ENCODE assay signal across 12 cellular contexts in genomic region chr14:69626132-69626500, GRCh38. TPM values are rescaled to one million over a fixed set of nuclear protein-coding genes. Genes with fewer than 3 reads are reported as not detected.
DNase-seq lines count a peak whose midpoint lies in the region; ATAC-seq and TF ChIP-seq lines count a peak whose summit lies in the region.
"Had no signal": no experiment of that assay in that cellular context is flagged by ENCODE, and none has a peak within 500 bp of the region (broad histone marks: within the 10 kb centered on the region; RNA-seq: fewer than 3 reads in every experiment).

No MANE protein-coding gene starts in this region.

- H3K4me1 ChIP-seq in thymus (ENCODE audit: control insufficient read depth, insufficient read depth, low read length) (peaks cover 24% of the 10 kb centered on the region), SJCRH30 (peaks cover 13% of the 10 kb centered on the region), neural progenitor cell (peaks cover 28% of the 10 kb centered on the region)

- peaks cover 90% of the 10 kb centered on the region for H3K4me1 Mint-ChIP-seq in activated naive CD4-positive, alpha-beta T cell treated with anti-CD3 and anti-CD28 coated beads, Interleukin-2, amount 10 ng/mL, durations not matched to agents 7 days and 5 days
- H3K4me1 Mint-ChIP-seq in activated B cell treated with CpG ODN at 0.5 μM for 24 hours (peaks cover 93% of the 10 kb centered on the region), neural progenitor cell (peaks cover 21% of the 10 kb centered on the region)

- ATAC-seq in activated B cell treated with CpG ODN at 0.5 μM for 24 hours (ENCODE audit: low read depth), result no peak
- no peak for ATAC-seq in GM21390 (IDR thresholded peaks at IDR 0.05; ENCODE audit: unreplicated experiment)

- intact Hi-C loops in activated B cell treated with CpG ODN at 0.5 μM for 24 hours (cut with micrococcal nuclease), result no loop called here

- H3K9ac ChIP-seq in neural progenitor cell, result no peak overlapping the region

- H3K4me3 ChIP-seq in thymus (ENCODE audit: low read length), result no peak overlapping the region
- H3K4me3 ChIP-seq in SJCRH30, result no peak overlapping the region
- H3K4me3 ChIP-seq in neural progenitor cell, result no peak overlapping the region

- POLR2A ChIA-PET in activated B cell treated with CpG ODN at 0.5 μM for 24 hours (lab: Charles Lee), result interaction anchor here (1.0 to 2.1 kb wide), 3 partner anchors 9 to 140 kb away, joined by 4 to 17 read pairs (median 9); partner anchors contain the start of gene SRSF5

- H3K27me3 ChIP-seq in thymus (ENCODE audit: control insufficient read depth, insufficient read depth) (no peaks in the 10 kb centered on the region), SJCRH30 (no peaks in the 10 kb centered on the region), neural progenitor cell (no peaks in the 10 kb centered on the region)

- peaks cover 30% of the 10 kb centered on the region for H4K20me1 ChIP-seq in neural progenitor cell (ENCODE audit: low read depth)

- H3K36me3 Mint-ChIP-seq in activated naive CD4-positive, alpha-beta T cell treated with anti-CD3 and anti-CD28 coated beads, Interleukin-2, amount 10 ng/mL, durations not matched to agents 7 days and 5 days, result peaks cover 12% of the 10 kb centered on the region
- peaks cover 8% of the 10 kb centered on the region for H3K36me3 Mint-ChIP-seq in activated B cell treated with CpG ODN at 0.5 μM for 24 hours (ENCODE audit: low read depth)
- no peaks in the 10 kb centered on the region for H3K36me3 Mint-ChIP-seq in neural progenitor cell

- no peak for TF ChIP-seq POLR2A in erythroblast (IDR thresholded peaks at IDR 0.05; ENCODE audit: low read length)

- H3K36me3 ChIP-seq in thymus (ENCODE audit: control insufficient read depth, insufficient read depth), result no peaks in the 10 kb centered on the region
- H3K36me3 ChIP-seq in SJCRH30, result no peaks in the 10 kb centered on the region
- H3K36me3 ChIP-seq in neural progenitor cell, result no peaks in the 10 kb centered on the region

- H3K4me3 Mint-ChIP-seq in activated naive CD4-positive, alpha-beta T cell treated with anti-CD3 and anti-CD28 coated beads, Interleukin-2, amount 10 ng/mL, durations not matched to agents 7 days and 5 days, result peak overlapping the region; percentile 56
- H3K4me3 Mint-ChIP-seq in activated B cell treated with CpG ODN at 0.5 μM for 24 hours (peak overlapping the region; percentile 74), neural progenitor cell (no peak overlapping the region)

- CTCF ChIA-PET in activated naive CD4-positive, alpha-beta T cell treated with anti-CD3 and anti-CD28 coated beads, Interleukin-2, amount 10 ng/mL, durations not matched to agents 7 days and 5 days (lab: Charles Lee), result interaction anchor here (0.6 kb wide), 1 partner anchor 15 kb away, joined by 3 read pairs; the partner anchor contains the start of gene SUSD6
- CTCF ChIA-PET in activated B cell treated with CpG ODN at 0.5 μM for 24 hours (lab: Charles Lee), result interaction anchor here (1.3 kb wide), 1 partner anchor 19 kb away, joined by 4 read pairs; no protein-coding TSS in a partner anchor

- no peak overlapping the region for H3K4me2 ChIP-seq in neural progenitor cell

- peaks cover 4% of the 10 kb centered on the region for H3F3A ChIP-seq in neural progenitor cell (ENCODE audit: low read depth)

- no peak for DNase-seq in activated naive CD4-positive, alpha-beta T cell treated with anti-CD3 and anti-CD28 coated beads, Interleukin-2, amount 10 ng/mL, durations not matched to agents 7 days and 5 days
- no peak for DNase-seq in activated naive CD4-positive, alpha-beta T cell (lab: John Stamatoyannopoulos, UW)
- DNase-seq in activated B cell treated with CpG ODN at 0.5 μM for 24 hours (no peak), erythroblast (lab: John Stamatoyannopoulos, UW) (peak; percentile 65 to 80), SJCRH30 (no peak), neural progenitor cell (ENCODE audit: low spot score) (no peak)
- DNase-seq: activated CD4-positive, alpha-beta T cell treated with anti-CD3 and anti-CD28 coated beads, Interleukin-2, amount 50 U/mL, for 1 hour; NCI-H187; NCI-H774; stimulated activated CD4-positive, alpha-beta T cell treated with anti-CD3 and anti-CD28 coated beads, Interleukin-15, amount 100 ng/mL, for 24 hours had no signal

- WGBS in thymus, result 74% methylated on average over 5 of the region's 5 CpGs

- no peak for TF ChIP-seq CTCF in activated B cell treated with CpG ODN at 0.5 μM for 24 hours (IDR thresholded peaks at IDR 0.05)
- TF ChIP-seq CTCF in neural progenitor cell (IDR thresholded peaks at IDR 0.05), result no peak

- H3K9me3 Mint-ChIP-seq in activated naive CD4-positive, alpha-beta T cell treated with anti-CD3 and anti-CD28 coated beads, Interleukin-2, amount 10 ng/mL, durations not matched to agents 7 days and 5 days, result no peaks in the 10 kb centered on the region
- H3K9me3 Mint-ChIP-seq in activated B cell treated with CpG ODN at 0.5 μM for 24 hours (no peaks in the 10 kb centered on the region), neural progenitor cell (no peaks in the 10 kb centered on the region)

- no peaks in the 10 kb centered on the region for H3K27me3 Mint-ChIP-seq in activated naive CD4-positive, alpha-beta T cell treated with anti-CD3 and anti-CD28 coated beads, Interleukin-2, amount 10 ng/mL, durations not matched to agents 7 days and 5 days
- H3K27me3 Mint-ChIP-seq in activated B cell treated with CpG ODN at 0.5 μM for 24 hours (no peaks in the 10 kb centered on the region), neural progenitor cell (ENCODE audit: insufficient read depth, low read depth) (peaks cover 2% of the 10 kb centered on the region)

- H3K27ac ChIP-seq in thymus (ENCODE audit: low read depth), result peak overlapping the region; percentile 36
- H3K27ac ChIP-seq in SJCRH30, result no peak overlapping the region
- no peak overlapping the region for H3K27ac ChIP-seq in neural progenitor cell

- no peak overlapping the region for H2AFZ ChIP-seq in neural progenitor cell (replicated peaks)

- peaks cover 50% of the 10 kb centered on the region for H3K79me2 ChIP-seq in neural progenitor cell (ENCODE audit: low read depth)

- H3K27ac Mint-ChIP-seq in activated naive CD4-positive, alpha-beta T cell treated with anti-CD3 and anti-CD28 coated beads, Interleukin-2, amount 10 ng/mL, durations not matched to agents 7 days and 5 days, result peak overlapping the region; percentile 92
- peak overlapping the region; percentile 83 for H3K27ac Mint-ChIP-seq in activated B cell treated with CpG ODN at 0.5 μM for 24 hours
- H3K27ac Mint-ChIP-seq in neural progenitor cell, result no peak overlapping the region

- no peaks in the 10 kb centered on the region for H3K9me3 ChIP-seq in thymus (ENCODE audit: control insufficient read depth)
- H3K9me3 ChIP-seq in SJCRH30 (replicated peaks), result no peaks in the 10 kb centered on the region
- H3K9me3 ChIP-seq in neural progenitor cell (ENCODE audit: low read depth), result no peaks in the 10 kb centered on the region

RNA-seq across cellular contexts. Expression of gene SUSD6, which starts 14.7 kb away (rescaled TPM):
- total RNA-seq in activated B cell treated with CpG ODN at 0.5 μM for 24 hours, result 63.5 and 67.1 TPM in 2 replicates
- polyA plus RNA-seq in thymus, result 23.7 TPM
- total RNA-seq in SJCRH30 (2014; rRNA removed; shearing (Covaris generic)), result 5.2 and 5.9 TPM in 2 replicates
- 6.3 and 9.2 TPM in 2 replicates for total RNA-seq in neural progenitor cell (ENCODE audit: low replicate concordance)

RNA-seq across cellular contexts. Expression of gene CCDC177, which starts 51.4 kb away (rescaled TPM):
- 0.05 TPM in 1 of 2 replicates, not detected in the other for total RNA-seq in activated B cell treated with CpG ODN at 0.5 μM for 24 hours
- 0.02 TPM for polyA plus RNA-seq in thymus
- total RNA-seq in SJCRH30 (2014; rRNA removed; shearing (Covaris generic)), result 0.06 and 0.25 TPM in 2 replicates
- total RNA-seq in neural progenitor cell (ENCODE audit: low replicate concordance), result 8.6 and 19.7 TPM in 2 replicates

Comparison
In these comparisons a context has a peak if more than half of its experiments do, and no peak if none do; other contexts are left out.
1. DNase-seq: peak in erythroblast (2 of 2); none in activated naive CD4-positive, alpha-beta T cell treated with anti-CD3 and anti-CD28 coated beads, Interleukin-2, amount 10 ng/mL, durations not matched to agents 7 days and 5 days (single experiment), activated naive CD4-positive, alpha-beta T cell (0 of 4), activated B cell treated with CpG ODN at 0.5 μM for 24 hours (single experiment), SJCRH30 (0 of 2) and neural progenitor cell (single experiment).